In the genomic region with DNA sequence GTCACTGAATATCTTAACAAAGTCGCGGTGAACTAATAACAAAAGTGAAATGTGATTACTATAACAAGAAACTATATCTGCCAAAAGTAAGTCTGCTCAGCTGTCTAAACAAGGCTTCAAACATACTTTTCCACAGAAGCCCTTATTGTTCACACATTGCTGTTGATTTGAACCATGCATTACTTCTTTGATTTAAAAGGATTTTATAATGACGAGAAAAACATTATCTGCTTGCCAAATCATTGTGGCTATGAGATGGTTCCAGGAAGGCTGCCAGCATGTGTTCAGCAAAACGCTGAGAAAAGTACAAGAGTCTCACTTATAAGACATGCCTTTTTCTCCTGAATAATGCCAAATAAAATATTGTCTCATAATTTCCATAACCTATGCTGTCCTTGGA, we compare ENCODE assay signal across 14 cellular contexts. TPM values are rescaled to one million over a fixed set of nuclear protein-coding genes. Genes with fewer than 3 reads are reported as not detected.
DNase-seq lines count a peak whose midpoint lies in the region; ATAC-seq and TF ChIP-seq lines count a peak whose summit lies in the region.
"Had no signal": no experiment of that assay in that cellular context is flagged by ENCODE, and none has a peak within 500 bp of the region (broad histone marks: within the 10 kb centered on the region; RNA-seq: fewer than 3 reads in every experiment).

No MANE protein-coding gene starts in this region.

- ATAC-seq in body of pancreas (peak; percentile 36), HG03108 (IDR thresholded peaks at IDR 0.05; ENCODE audit: unreplicated experiment) (no peak)
- ATAC-seq in activated T-helper 17 cell treated with anti-CD3 and anti-CD28 coated beads, Interleukin-2, amount 50 U/mL, for 72 hours (replicated peaks), result no peak
- ATAC-seq: activated CD4-positive, alpha-beta T cell treated with anti-CD3 and anti-CD28 coated beads for 36 hours; gastrocnemius medialis had no signal

- H3K27ac ChIP-seq in body of pancreas (peak overlapping the region; percentile 31 to 64 (median 48)), thyroid gland (peak overlapping the region in 1 of 3 donors; percentile 5)
- H3K27ac ChIP-seq: gastrocnemius medialis had no signal

- DNase-seq in NCI-H2107 treated with DMSO at 0.1 percent for 48 hours (lab: John Stamatoyannopoulos, UW; ENCODE audit: unreplicated experiment) (peak; percentile 30), NCI-H2107 (lab: John Stamatoyannopoulos, UW) (no peak), body of pancreas (peak in 3 of 4 donors; percentile 33 to 54 (median 50)), iris pigment epithelial cell (ENCODE audit: low read depth) (peak; percentile 83), thyroid gland (peak; percentile 22 to 45), SHP77 (lab: John Stamatoyannopoulos, UW) (no peak)
- DNase-seq: activated CD4-positive, alpha-beta T cell treated with anti-CD3 and anti-CD28 coated beads for 36 hours; DMS53; gastrocnemius medialis; Kasumi-1; NCI-H510A treated with DMSO at 0.1 percent for 48 hours had no signal

- H3K4me3 ChIP-seq in body of pancreas (no peak overlapping the region), thyroid gland (replicated peaks in 1 of 3) (no peak overlapping the region)
- H3K4me3 ChIP-seq: gastrocnemius medialis had no signal

- H3K36me3 ChIP-seq in body of pancreas (replicated peaks in 1 of 2; ENCODE audit: insufficient read depth in 1 of 2, low read depth in 2 of 2), result no peaks in the 10 kb centered on the region
- no peaks in the 10 kb centered on the region for H3K36me3 ChIP-seq in thyroid gland
- H3K36me3 ChIP-seq: gastrocnemius medialis had no signal

- H3K9me3 Mint-ChIP-seq in activated T-helper 17 cell treated with anti-CD3 and anti-CD28 coated beads, Interleukin-2, amount 50 U/mL, for 72 hours, result peaks cover 11% of the 10 kb centered on the region

- 4 to 10% methylated on average over 4 of the region's 4 CpGs for WGBS in body of pancreas, 2 donors
- 33 to 36% methylated on average over 4 of the region's 4 CpGs for WGBS in thyroid gland, 2 donors

- H3K4me1 ChIP-seq in body of pancreas (peaks cover 43% of the 10 kb centered on the region), thyroid gland (peaks cover 7 to 10% of the 10 kb centered on the region in 2 donors)
- H3K4me1 ChIP-seq: gastrocnemius medialis had no signal

- H3K27ac Mint-ChIP-seq in activated T-helper 17 cell treated with anti-CD3 and anti-CD28 coated beads, Interleukin-2, amount 50 U/mL, for 72 hours, result no peak overlapping the region
- H3K27ac Mint-ChIP-seq: activated CD4-positive, alpha-beta T cell treated with anti-CD3 and anti-CD28 coated beads for 36 hours had no signal

- no peaks in the 10 kb centered on the region for H3K36me3 Mint-ChIP-seq in activated T-helper 17 cell treated with anti-CD3 and anti-CD28 coated beads, Interleukin-2, amount 50 U/mL, for 72 hours (ENCODE audit: low read depth)

- H3K27me3 Mint-ChIP-seq in activated T-helper 17 cell treated with anti-CD3 and anti-CD28 coated beads, Interleukin-2, amount 50 U/mL, for 72 hours, result no peaks in the 10 kb centered on the region
- H3K27me3 Mint-ChIP-seq: activated CD4-positive, alpha-beta T cell treated with anti-CD3 and anti-CD28 coated beads for 36 hours had no signal

- H3K4me1 Mint-ChIP-seq in activated T-helper 17 cell treated with anti-CD3 and anti-CD28 coated beads, Interleukin-2, amount 50 U/mL, for 72 hours, result no peaks in the 10 kb centered on the region
- H3K4me1 Mint-ChIP-seq: activated CD4-positive, alpha-beta T cell treated with anti-CD3 and anti-CD28 coated beads for 36 hours had no signal

- H3K9me3 ChIP-seq in body of pancreas (no peaks in the 10 kb centered on the region), thyroid gland (no peaks in the 10 kb centered on the region)
- H3K9me3 ChIP-seq: gastrocnemius medialis had no signal

- TF ChIP-seq CTCF in body of pancreas (IDR thresholded peaks at IDR 0.05) (no peak), thyroid gland (IDR thresholded peaks at IDR 0.05) (no peak)

- TF ChIP-seq POLR2A in body of pancreas (IDR thresholded peaks at IDR 0.05) (no peak), thyroid gland (IDR thresholded peaks at IDR 0.05) (no peak)

- intact Hi-C loops in body of pancreas (cut with DNase I) (no loop called here), thyroid gland (cut with DNase I) (no loop called here)

- no peak overlapping the region for H3K4me3 Mint-ChIP-seq in activated T-helper 17 cell treated with anti-CD3 and anti-CD28 coated beads, Interleukin-2, amount 50 U/mL, for 72 hours
- H3K4me3 Mint-ChIP-seq: activated CD4-positive, alpha-beta T cell treated with anti-CD3 and anti-CD28 coated beads for 36 hours had no signal

- H3K27me3 ChIP-seq in body of pancreas (no peaks in the 10 kb centered on the region), thyroid gland (no peaks in the 10 kb centered on the region)
- H3K27me3 ChIP-seq: gastrocnemius medialis had no signal

RNA-seq across cellular contexts. Expression of gene RNF133, which starts 24.4 kb away (rescaled TPM):
- total RNA-seq in body of pancreas (10 to 100 TPM in 1 of 2 donors, 1 to 10 TPM in 1; 2.6 to 17.1 TPM), thyroid gland (1 to 10 TPM; 1.0 to 3.1 (median 1.7) TPM)
- not detected for total RNA-seq in activated T-helper 17 cell treated with anti-CD3 and anti-CD28 coated beads, Interleukin-2, amount 50 U/mL, for 72 hours
- total RNA-seq: activated CD4-positive, alpha-beta T cell treated with anti-CD3 and anti-CD28 coated beads for 36 hours; gastrocnemius medialis; osteocyte had no signal

RNA-seq across cellular contexts. Expression of gene RNF148, which starts 28.2 kb away (rescaled TPM):
- 1 to 10 TPM; 4.9 to 8.6 TPM for total RNA-seq in body of pancreas
- 1 to 10 TPM; 1.4 to 7.9 (median 4.7) TPM for total RNA-seq in thyroid gland
- total RNA-seq in activated T-helper 17 cell treated with anti-CD3 and anti-CD28 coated beads, Interleukin-2, amount 50 U/mL, for 72 hours, result not detected
- total RNA-seq: activated CD4-positive, alpha-beta T cell treated with anti-CD3 and anti-CD28 coated beads for 36 hours; osteocyte had no signal

Comparison
In these comparisons a context has a peak if more than half of its experiments do, and no peak if none do; other contexts are left out.
1. DNase-seq: peak in NCI-H2107 treated with DMSO at 0.1 percent for 48 hours (single experiment), body of pancreas (3 of 4), iris pigment epithelial cell (single experiment) and thyroid gland (2 of 2); none in NCI-H2107 (single experiment) and SHP77 (0 of 2).